In genomic region chr20:50308513-50309279, GRCh38 we compare ENCODE assay signal across 1 cellular context.
TF ChIP-seq lines count a peak whose summit lies in the region.

No MANE protein-coding gene starts in this region.

TF ChIP-seq in HepG2, 621 proteins besides CTCF, POLR2A, EP300 and RAD21 (continued from another document and continues in another):
- TF ChIP-seq, protein P1, sequence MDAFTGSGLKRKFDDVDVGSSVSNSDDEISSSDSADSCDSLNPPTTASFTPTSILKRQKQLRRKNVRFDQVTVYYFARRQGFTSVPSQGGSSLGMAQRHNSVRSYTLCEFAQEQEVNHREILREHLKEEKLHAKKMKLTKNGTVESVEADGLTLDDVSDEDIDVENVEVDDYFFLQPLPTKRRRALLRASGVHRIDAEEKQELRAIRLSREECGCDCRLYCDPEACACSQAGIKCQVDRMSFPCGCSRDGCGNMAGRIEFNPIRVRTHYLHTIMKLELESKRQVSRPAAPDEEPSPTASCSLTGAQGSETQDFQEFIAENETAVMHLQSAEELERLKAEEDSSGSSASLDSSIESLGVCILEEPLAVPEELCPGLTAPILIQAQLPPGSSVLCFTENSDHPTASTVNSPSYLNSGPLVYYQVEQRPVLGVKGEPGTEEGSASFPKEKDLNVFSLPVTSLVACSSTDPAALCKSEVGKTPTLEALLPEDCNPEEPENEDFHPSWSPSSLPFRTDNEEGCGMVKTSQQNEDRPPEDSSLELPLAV (CRISPR knock-in tag; conservative IDR thresholded peaks at IDR 0.05; ENCODE audit: low read depth): no peak
- peak; percentile 94 for TF ChIP-seq ELF3 (CRISPR knock-in tag; IDR thresholded peaks at IDR 0.05)
- no peak for TF ChIP-seq NFE2 (CRISPR knock-in tag; IDR thresholded peaks at IDR 0.05)
- TF ChIP-seq NRL (CRISPR knock-in tag; IDR thresholded peaks at IDR 0.05; ENCODE audit: borderline replicate concordance): peak; percentile 84
- peak; percentile 91 for TF ChIP-seq ZBTB7B (CRISPR knock-in tag; IDR thresholded peaks at IDR 0.05)
- TF ChIP-seq MIXL1 (CRISPR knock-in tag; IDR thresholded peaks at IDR 0.05): no peak; the same call in 1 of the 2 replicates
- TF ChIP-seq RFX3 (CRISPR knock-in tag; IDR thresholded peaks at IDR 0.05): 0 out of 2 replicates have a peak, but pooled peaks have one; percentile 34
- TF ChIP-seq, protein P2, sequence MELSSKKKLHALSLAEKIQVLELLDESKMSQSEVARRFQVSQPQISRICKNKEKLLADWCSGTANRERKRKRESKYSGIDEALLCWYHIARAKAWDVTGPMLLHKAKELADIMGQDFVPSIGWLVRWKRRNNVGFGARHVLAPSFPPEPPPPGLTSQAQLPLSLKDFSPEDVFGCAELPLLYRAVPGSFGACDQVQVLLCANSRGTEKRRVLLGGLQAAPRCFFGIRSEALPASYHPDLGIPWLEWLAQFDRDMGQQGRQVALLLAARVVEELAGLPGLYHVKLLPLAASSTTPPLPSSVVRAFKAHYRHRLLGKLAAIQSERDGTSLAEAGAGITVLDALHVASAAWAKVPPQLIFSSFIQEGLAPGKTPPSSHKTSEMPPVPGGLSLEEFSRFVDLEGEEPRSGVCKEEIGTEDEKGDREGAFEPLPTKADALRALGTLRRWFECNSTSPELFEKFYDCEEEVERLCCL (CRISPR knock-in tag; IDR thresholded peaks at IDR 0.05; ENCODE audit: borderline replicate concordance): no peak
- TF ChIP-seq IRF2 (CRISPR knock-in tag; IDR thresholded peaks at IDR 0.05): peak; percentile 60; the same call in 1 of the 2 replicates
- TF ChIP-seq, protein P3, sequence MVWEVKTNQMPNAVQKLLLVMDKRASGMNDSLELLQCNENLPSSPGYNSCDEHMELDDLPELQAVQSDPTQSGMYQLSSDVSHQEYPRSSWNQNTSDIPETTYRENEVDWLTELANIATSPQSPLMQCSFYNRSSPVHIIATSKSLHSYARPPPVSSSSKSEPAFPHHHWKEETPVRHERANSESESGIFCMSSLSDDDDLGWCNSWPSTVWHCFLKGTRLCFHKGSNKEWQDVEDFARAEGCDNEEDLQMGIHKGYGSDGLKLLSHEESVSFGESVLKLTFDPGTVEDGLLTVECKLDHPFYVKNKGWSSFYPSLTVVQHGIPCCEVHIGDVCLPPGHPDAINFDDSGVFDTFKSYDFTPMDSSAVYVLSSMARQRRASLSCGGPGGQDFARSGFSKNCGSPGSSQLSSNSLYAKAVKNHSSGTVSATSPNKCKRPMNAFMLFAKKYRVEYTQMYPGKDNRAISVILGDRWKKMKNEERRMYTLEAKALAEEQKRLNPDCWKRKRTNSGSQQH (CRISPR knock-in tag; IDR thresholded peaks at IDR 0.05; ENCODE audit: low read depth): no peak
- TF ChIP-seq ZNF644 (CRISPR knock-in tag; IDR thresholded peaks at IDR 0.05; ENCODE audit: low read depth): peak; percentile 50; the same call in 1 of the 2 replicates
- peak; percentile 49; the same call in 1 of the 2 replicates for TF ChIP-seq PAF1 (CRISPR knock-in tag; IDR thresholded peaks at IDR 0.05)
- TF ChIP-seq ZNF317 (CRISPR knock-in tag; IDR thresholded peaks at IDR 0.05): peak; percentile 67; the same call in 1 of the 2 replicates
- TF ChIP-seq CENPX (CRISPR knock-in tag; IDR thresholded peaks at IDR 0.05): no peak
- TF ChIP-seq ZNF75D (CRISPR knock-in tag; IDR thresholded peaks at IDR 0.05; ENCODE audit: borderline replicate concordance): no peak
- no peak for TF ChIP-seq ZNF776 (CRISPR knock-in tag; IDR thresholded peaks at IDR 0.05)
- TF ChIP-seq PITX1 (CRISPR knock-in tag; IDR thresholded peaks at IDR 0.05): peak; percentile 80
- no peak for TF ChIP-seq ZNF432 (CRISPR knock-in tag; IDR thresholded peaks at IDR 0.05; ENCODE audit: borderline replicate concordance)
- TF ChIP-seq, protein P4, sequence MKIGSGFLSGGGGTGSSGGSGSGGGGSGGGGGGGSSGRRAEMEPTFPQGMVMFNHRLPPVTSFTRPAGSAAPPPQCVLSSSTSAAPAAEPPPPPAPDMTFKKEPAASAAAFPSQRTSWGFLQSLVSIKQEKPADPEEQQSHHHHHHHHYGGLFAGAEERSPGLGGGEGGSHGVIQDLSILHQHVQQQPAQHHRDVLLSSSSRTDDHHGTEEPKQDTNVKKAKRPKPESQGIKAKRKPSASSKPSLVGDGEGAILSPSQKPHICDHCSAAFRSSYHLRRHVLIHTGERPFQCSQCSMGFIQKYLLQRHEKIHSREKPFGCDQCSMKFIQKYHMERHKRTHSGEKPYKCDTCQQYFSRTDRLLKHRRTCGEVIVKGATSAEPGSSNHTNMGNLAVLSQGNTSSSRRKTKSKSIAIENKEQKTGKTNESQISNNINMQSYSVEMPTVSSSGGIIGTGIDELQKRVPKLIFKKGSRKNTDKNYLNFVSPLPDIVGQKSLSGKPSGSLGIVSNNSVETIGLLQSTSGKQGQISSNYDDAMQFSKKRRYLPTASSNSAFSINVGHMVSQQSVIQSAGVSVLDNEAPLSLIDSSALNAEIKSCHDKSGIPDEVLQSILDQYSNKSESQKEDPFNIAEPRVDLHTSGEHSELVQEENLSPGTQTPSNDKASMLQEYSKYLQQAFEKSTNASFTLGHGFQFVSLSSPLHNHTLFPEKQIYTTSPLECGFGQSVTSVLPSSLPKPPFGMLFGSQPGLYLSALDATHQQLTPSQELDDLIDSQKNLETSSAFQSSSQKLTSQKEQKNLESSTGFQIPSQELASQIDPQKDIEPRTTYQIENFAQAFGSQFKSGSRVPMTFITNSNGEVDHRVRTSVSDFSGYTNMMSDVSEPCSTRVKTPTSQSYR (CRISPR knock-in tag; IDR thresholded peaks at IDR 0.05; ENCODE audit: borderline replicate concordance): peak; percentile 76
- peak; percentile 74; the same call in 1 of the 2 replicates for TF ChIP-seq ZSCAN9 (CRISPR knock-in tag; IDR thresholded peaks at IDR 0.05; ENCODE audit: borderline replicate concordance)
- no peak for TF ChIP-seq CCAR2 (optimal IDR thresholded peaks at IDR 0.05; ENCODE audit: low read depth, low read length)
- TF ChIP-seq ZNF354B (CRISPR knock-in tag; IDR thresholded peaks at IDR 0.05): peak; percentile 61; the same call in 1 of the 2 replicates
- TF ChIP-seq, protein P5, sequence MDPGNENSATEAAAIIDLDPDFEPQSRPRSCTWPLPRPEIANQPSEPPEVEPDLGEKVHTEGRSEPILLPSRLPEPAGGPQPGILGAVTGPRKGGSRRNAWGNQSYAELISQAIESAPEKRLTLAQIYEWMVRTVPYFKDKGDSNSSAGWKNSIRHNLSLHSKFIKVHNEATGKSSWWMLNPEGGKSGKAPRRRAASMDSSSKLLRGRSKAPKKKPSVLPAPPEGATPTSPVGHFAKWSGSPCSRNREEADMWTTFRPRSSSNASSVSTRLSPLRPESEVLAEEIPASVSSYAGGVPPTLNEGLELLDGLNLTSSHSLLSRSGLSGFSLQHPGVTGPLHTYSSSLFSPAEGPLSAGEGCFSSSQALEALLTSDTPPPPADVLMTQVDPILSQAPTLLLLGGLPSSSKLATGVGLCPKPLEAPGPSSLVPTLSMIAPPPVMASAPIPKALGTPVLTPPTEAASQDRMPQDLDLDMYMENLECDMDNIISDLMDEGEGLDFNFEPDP (CRISPR knock-in tag; conservative IDR thresholded peaks at IDR 0.05): no peak
- no peak for TF ChIP-seq ZNF256 (CRISPR knock-in tag; conservative IDR thresholded peaks at IDR 0.05)
- no peak for TF ChIP-seq SATB2 (CRISPR knock-in tag; IDR thresholded peaks at IDR 0.05)
- no peak for TF ChIP-seq HNRNPH1 (optimal IDR thresholded peaks at IDR 0.05; ENCODE audit: low read depth, low read length)
- no peak for TF ChIP-seq PLRG1 (conservative IDR thresholded peaks at IDR 0.05)
- no peak for TF ChIP-seq ZNF597 (CRISPR knock-in tag; IDR thresholded peaks at IDR 0.05)
- 0 out of 2 replicates have a peak, but pooled peaks have one; percentile 82 for TF ChIP-seq FUBP1 (CRISPR knock-in tag; IDR thresholded peaks at IDR 0.05; ENCODE audit: borderline replicate concordance)
- peak; percentile 83; the same call in 1 of the 2 replicates for TF ChIP-seq KDM3A (CRISPR knock-in tag; IDR thresholded peaks at IDR 0.05; ENCODE audit: low read depth)
- peak; percentile 57; the same call in 1 of the 2 replicates for TF ChIP-seq RERE (CRISPR knock-in tag; IDR thresholded peaks at IDR 0.05; ENCODE audit: low read depth)
- no peak for TF ChIP-seq TCF12 (IDR thresholded peaks at IDR 0.05)
- 0 out of 2 replicates have a peak, but pooled peaks have one; percentile 34 for TF ChIP-seq TCF12 (CRISPR knock-in tag; IDR thresholded peaks at IDR 0.05)
- TF ChIP-seq, protein P6, sequence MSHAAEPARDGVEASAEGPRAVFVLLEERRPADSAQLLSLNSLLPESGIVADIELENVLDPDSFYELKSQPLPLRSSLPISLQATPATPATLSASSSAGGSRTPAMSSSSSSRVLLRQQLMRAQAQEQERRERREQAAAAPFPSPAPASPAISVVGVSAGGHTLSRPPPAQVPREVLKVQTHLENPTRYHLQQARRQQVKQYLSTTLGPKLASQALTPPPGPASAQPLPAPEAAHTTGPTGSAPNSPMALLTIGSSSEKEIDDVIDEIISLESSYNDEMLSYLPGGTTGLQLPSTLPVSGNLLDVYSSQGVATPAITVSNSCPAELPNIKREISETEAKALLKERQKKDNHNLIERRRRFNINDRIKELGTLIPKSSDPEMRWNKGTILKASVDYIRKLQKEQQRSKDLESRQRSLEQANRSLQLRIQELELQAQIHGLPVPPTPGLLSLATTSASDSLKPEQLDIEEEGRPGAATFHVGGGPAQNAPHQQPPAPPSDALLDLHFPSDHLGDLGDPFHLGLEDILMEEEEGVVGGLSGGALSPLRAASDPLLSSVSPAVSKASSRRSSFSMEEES (CRISPR knock-in tag; IDR thresholded peaks at IDR 0.05): peak; percentile 54; the same call in 1 of the 2 replicates
- peak; percentile 52; the same call in 1 of the 2 replicates for TF ChIP-seq TFDP1 (CRISPR knock-in tag; IDR thresholded peaks at IDR 0.05; ENCODE audit: borderline replicate concordance)
- TF ChIP-seq, protein P7, sequence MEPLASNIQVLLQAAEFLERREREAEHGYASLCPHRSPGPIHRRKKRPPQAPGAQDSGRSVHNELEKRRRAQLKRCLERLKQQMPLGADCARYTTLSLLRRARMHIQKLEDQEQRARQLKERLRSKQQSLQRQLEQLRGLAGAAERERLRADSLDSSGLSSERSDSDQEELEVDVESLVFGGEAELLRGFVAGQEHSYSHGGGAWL (CRISPR knock-in tag; IDR thresholded peaks at IDR 0.05): peak; percentile 56
- TF ChIP-seq ZNF253 (CRISPR knock-in tag; IDR thresholded peaks at IDR 0.05; ENCODE audit: borderline replicate concordance): no peak
- TF ChIP-seq SCMH1 (CRISPR knock-in tag; IDR thresholded peaks at IDR 0.05; ENCODE audit: borderline replicate concordance): no peak
- TF ChIP-seq ZNF326 (CRISPR knock-in tag; IDR thresholded peaks at IDR 0.05; ENCODE audit: borderline replicate concordance): no peak; the same call in 1 of the 2 replicates
- TF ChIP-seq KLF13 (CRISPR knock-in tag; IDR thresholded peaks at IDR 0.05): no peak
